8 cellular contexts compared by ENCODE assay signal in the genomic region with DNA sequence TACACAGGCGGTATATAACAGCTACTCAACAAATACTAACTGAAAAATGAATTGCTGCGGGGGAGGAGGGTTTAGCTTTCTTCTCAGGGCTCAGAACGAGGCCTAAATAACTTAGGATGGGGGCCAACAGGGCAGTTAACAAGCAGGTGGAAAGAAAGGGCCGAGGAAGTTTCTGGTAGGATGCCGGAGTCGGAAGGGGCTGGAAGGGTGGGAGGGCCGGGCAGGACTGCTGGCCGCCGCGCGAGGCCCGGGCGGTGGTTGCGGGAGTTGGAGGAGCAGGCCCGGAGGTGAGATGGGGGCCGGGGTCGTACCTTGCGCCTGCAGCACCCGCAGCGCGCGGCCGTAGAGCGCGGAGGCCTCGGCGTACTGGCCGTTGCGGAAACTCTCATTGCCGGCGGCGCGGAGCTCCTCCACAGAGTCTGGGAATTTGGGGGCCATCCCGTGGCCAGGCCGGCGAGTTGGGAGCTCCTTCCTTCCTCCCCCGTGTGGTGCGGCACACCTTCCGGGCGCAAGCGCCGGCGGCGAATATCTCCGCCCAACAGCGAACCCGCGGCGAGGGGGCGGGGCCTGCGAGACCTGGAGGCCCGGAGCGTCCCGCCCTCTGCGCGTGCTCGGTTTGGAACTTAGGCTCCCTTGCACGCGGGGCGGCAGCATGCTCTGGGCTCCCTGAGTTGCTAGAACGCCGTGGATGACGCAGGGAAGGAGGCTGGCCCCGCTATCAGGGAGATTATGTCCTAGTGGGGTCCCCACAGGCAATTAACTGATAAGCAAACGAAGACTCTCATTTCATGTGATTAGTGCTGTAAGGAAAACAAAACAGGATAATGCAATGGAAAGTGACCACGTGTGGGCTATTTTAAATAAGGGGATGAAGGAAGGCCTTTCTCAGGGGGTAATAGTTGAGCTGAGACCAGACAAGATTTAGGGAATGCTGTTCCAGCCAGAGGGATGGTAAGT. TPM values are rescaled to one million over a fixed set of nuclear protein-coding genes. Genes with fewer than 3 reads are reported as not detected.
DNase-seq lines count a peak whose midpoint lies in the region; ATAC-seq and TF ChIP-seq lines count a peak whose summit lies in the region.

A gene with protein sequence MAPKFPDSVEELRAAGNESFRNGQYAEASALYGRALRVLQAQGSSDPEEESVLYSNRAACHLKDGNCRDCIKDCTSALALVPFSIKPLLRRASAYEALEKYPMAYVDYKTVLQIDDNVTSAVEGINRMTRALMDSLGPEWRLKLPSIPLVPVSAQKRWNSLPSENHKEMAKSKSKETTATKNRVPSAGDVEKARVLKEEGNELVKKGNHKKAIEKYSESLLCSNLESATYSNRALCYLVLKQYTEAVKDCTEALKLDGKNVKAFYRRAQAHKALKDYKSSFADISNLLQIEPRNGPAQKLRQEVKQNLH (minus strand): TSS at position 502 of the 957 bp plus-strand sequence. CDS start 64 bp downstream, at position 438.

- H3K27me3 ChIP-seq in thoracic aorta (replicated peaks; ENCODE audit: insufficient read depth) = no peaks in the 10 kb centered on the region

- peak; percentile 63 for TF ChIP-seq POLR2A in GM10847 (IDR thresholded peaks at IDR 0.05; ENCODE audit: extremely low read depth, insufficient read length)

- peak within 1 kb of the TSS; percentile 99 for H3K27ac Mint-ChIP-seq in activated naive CD8-positive, alpha-beta T cell

- DNase-seq in NCI-H1105 treated with DMSO at 0.1 percent for 48 hours (lab: John Stamatoyannopoulos, UW) (peak; percentile 93), SKM-1 treated with dmso at 0.1 percent for 144 hours (lab: John Stamatoyannopoulos, UW; ENCODE audit: unreplicated experiment) (peak; percentile 95), glomerular endothelial cell (ENCODE audit: extremely low read depth, low read depth, low spot score) (no peak), omental fat pad (ENCODE audit: low spot score) (peak; percentile 85), thoracic aorta (ENCODE audit: low spot score) (peak; percentile 82)

- H3K4me1 Mint-ChIP-seq in activated naive CD8-positive, alpha-beta T cell (ENCODE audit: low read depth) = peaks cover 69% of the 10 kb centered on the region

- TF ChIP-seq CTCF in omental fat pad (IDR thresholded peaks at IDR 0.05) (no peak), thoracic aorta (IDR thresholded peaks at IDR 0.05) (peak; percentile 11)

- peak within 1 kb of the TSS; percentile 87 for H3K4me3 ChIP-seq in thoracic aorta

- H3K4me1 ChIP-seq in thoracic aorta (ENCODE audit: control insufficient read depth in 1 of 2, low read depth in 2 of 2) = peaks cover 12 to 21% of the 10 kb centered on the region in 2 donors

- H3K9me3 Mint-ChIP-seq in activated naive CD8-positive, alpha-beta T cell (ENCODE audit: low read depth) = no peaks in the 10 kb centered on the region

- no peaks in the 10 kb centered on the region for H3K9me3 ChIP-seq in thoracic aorta

- H3K27me3 Mint-ChIP-seq in activated naive CD8-positive, alpha-beta T cell = no peaks in the 10 kb centered on the region

- peak; percentile 90 for ATAC-seq in HG02642 (IDR thresholded peaks at IDR 0.05; ENCODE audit: poor library complexity, unreplicated experiment)
- peak; percentile 92 for ATAC-seq in omental fat pad (ENCODE audit: low FRiP score)
- peak; percentile 69 for ATAC-seq in thoracic aorta (ENCODE audit: insufficient number of reproducible peaks, low FRiP score, low read depth)

- H3K36me3 Mint-ChIP-seq in activated naive CD8-positive, alpha-beta T cell = peaks cover 5% of the 10 kb centered on the region

- H3K4me3 Mint-ChIP-seq in activated naive CD8-positive, alpha-beta T cell = peak within 1 kb of the TSS; percentile 98

- H3K27ac ChIP-seq in thoracic aorta = peak within 1 kb of the TSS; percentile 40 to 71

- no peaks in the 10 kb centered on the region for H3K36me3 ChIP-seq in thoracic aorta

RNA-seq across cellular contexts. Expression of the gene that starts here (rescaled TPM):
- total RNA-seq in glomerular endothelial cell (36.9 and 43.0 TPM in 2 replicates), omental fat pad (10 to 100 TPM in 3 of 4 donors, 1 to 10 TPM in 1; 9.1 to 23.9 (median 12.1) TPM), thoracic aorta (10 to 100 TPM; 11.9 to 13.0 TPM)
